In genomic region chr9:33988219-33988890, GRCh38 we compare ENCODE assay signal across 8 cellular contexts.
DNase-seq lines count a peak whose midpoint lies in the region; ATAC-seq lines count a peak whose summit lies in the region.

No MANE protein-coding gene starts in this region.

- H3K27me3 Mint-ChIP-seq in activated T-helper 1 cell treated with anti-CD3 and anti-CD28 coated beads, Interleukin-12 subunit alpha, Interleukin-12 subunit beta, Interleukin-2, Interleukin-4 antibody, amounts not matched to agents 30 ng/mL and 10 ng/mL and 1 ng/mL, durations not matched to agents 14 hours and 24 hours and 36 hours (ENCODE audit: insufficient read depth), result no peaks in the 10 kb centered on the region

- peak; percentile 71 for DNase-seq in activated effector memory CD4-positive, alpha-beta T cell treated with anti-CD3 and anti-CD28 coated beads, Interleukin-2, amount 50 U/mL, for 16 hours
- no peak for DNase-seq in activated effector memory CD4-positive, alpha-beta T cell treated with Interleukin-2 at 50 U/mL for 16 hours
- DNase-seq in activated T-helper 1 cell treated with anti-CD3 and anti-CD28 coated beads, Interleukin-12 subunit alpha, Interleukin-12 subunit beta, Interleukin-2, Interleukin-4 antibody, amounts not matched to agents 30 ng/mL and 10 ng/mL and 1 ng/mL, durations not matched to agents 14 hours and 24 hours and 36 hours (ENCODE audit: low spot score), result no peak
- peak; percentile 10 for DNase-seq in stimulated activated naive CD8-positive, alpha-beta T cell treated with anti-CD3 and anti-CD28 coated beads, Interleukin-15, Interleukin-2, amounts not matched to agents 100 U/mL and 50 U/mL, for 24 hours
- no peak for DNase-seq in central memory CD4-positive, alpha-beta T cell
- DNase-seq in anterior cingulate cortex (lab: John Stamatoyannopoulos, UW), result no peak
- no peak for DNase-seq in iPS-NIHi7 (ENCODE audit: extremely low spot score)

- ATAC-seq in HG03039 (IDR thresholded peaks at IDR 0.05; ENCODE audit: unreplicated experiment), result peak; percentile 97
- peak; percentile 95 for ATAC-seq in stimulated activated naive CD8-positive, alpha-beta T cell treated with anti-CD3 and anti-CD28 coated beads, Interleukin-15, Interleukin-2, amounts not matched to agents 100 U/mL and 50 U/mL, for 24 hours

- no peaks in the 10 kb centered on the region for H3K9me3 Mint-ChIP-seq in activated T-helper 1 cell treated with anti-CD3 and anti-CD28 coated beads, Interleukin-12 subunit alpha, Interleukin-12 subunit beta, Interleukin-2, Interleukin-4 antibody, amounts not matched to agents 30 ng/mL and 10 ng/mL and 1 ng/mL, durations not matched to agents 14 hours and 24 hours and 36 hours

- no peak overlapping the region for H3K4me3 Mint-ChIP-seq in activated T-helper 1 cell treated with anti-CD3 and anti-CD28 coated beads, Interleukin-12 subunit alpha, Interleukin-12 subunit beta, Interleukin-2, Interleukin-4 antibody, amounts not matched to agents 30 ng/mL and 10 ng/mL and 1 ng/mL, durations not matched to agents 14 hours and 24 hours and 36 hours

- intact Hi-C loops in activated T-helper 1 cell treated with anti-CD3 and anti-CD28 coated beads, Interleukin-12 subunit alpha, Interleukin-12 subunit beta, Interleukin-2, Interleukin-4 antibody, amounts not matched to agents 30 ng/mL and 10 ng/mL and 1 ng/mL, durations not matched to agents 14 hours and 24 hours and 36 hours (cut with micrococcal nuclease), result no loop called here

- H3K4me1 Mint-ChIP-seq in activated T-helper 1 cell treated with anti-CD3 and anti-CD28 coated beads, Interleukin-12 subunit alpha, Interleukin-12 subunit beta, Interleukin-2, Interleukin-4 antibody, amounts not matched to agents 30 ng/mL and 10 ng/mL and 1 ng/mL, durations not matched to agents 14 hours and 24 hours and 36 hours (ENCODE audit: low read depth), result peaks cover 10% of the 10 kb centered on the region

- peaks cover 21% of the 10 kb centered on the region for H3K36me3 Mint-ChIP-seq in activated T-helper 1 cell treated with anti-CD3 and anti-CD28 coated beads, Interleukin-12 subunit alpha, Interleukin-12 subunit beta, Interleukin-2, Interleukin-4 antibody, amounts not matched to agents 30 ng/mL and 10 ng/mL and 1 ng/mL, durations not matched to agents 14 hours and 24 hours and 36 hours (ENCODE audit: low read depth)

- H3K27ac Mint-ChIP-seq in activated T-helper 1 cell treated with anti-CD3 and anti-CD28 coated beads, Interleukin-12 subunit alpha, Interleukin-12 subunit beta, Interleukin-2, Interleukin-4 antibody, amounts not matched to agents 30 ng/mL and 10 ng/mL and 1 ng/mL, durations not matched to agents 14 hours and 24 hours and 36 hours, result peak overlapping the region; percentile 9

Comparison
In these comparisons a context has a peak if more than half of its experiments do, and no peak if none do; other contexts are left out.
1. DNase-seq: peak in activated effector memory CD4-positive, alpha-beta T cell treated with anti-CD3 and anti-CD28 coated beads, Interleukin-2, amount 50 U/mL, for 16 hours (single experiment) and stimulated activated naive CD8-positive, alpha-beta T cell treated with anti-CD3 and anti-CD28 coated beads, Interleukin-15, Interleukin-2, amounts not matched to agents 100 U/mL and 50 U/mL, for 24 hours (single experiment); none in activated effector memory CD4-positive, alpha-beta T cell treated with Interleukin-2 at 50 U/mL for 16 hours (single experiment), activated T-helper 1 cell treated with anti-CD3 and anti-CD28 coated beads, Interleukin-12 subunit alpha, Interleukin-12 subunit beta, Interleukin-2, Interleukin-4 antibody, amounts not matched to agents 30 ng/mL and 10 ng/mL and 1 ng/mL, durations not matched to agents 14 hours and 24 hours and 36 hours (single experiment), central memory CD4-positive, alpha-beta T cell (single experiment), anterior cingulate cortex (0 of 58) and iPS-NIHi7 (single experiment).